8 cellular contexts compared by ENCODE assay signal in the genomic region with DNA sequence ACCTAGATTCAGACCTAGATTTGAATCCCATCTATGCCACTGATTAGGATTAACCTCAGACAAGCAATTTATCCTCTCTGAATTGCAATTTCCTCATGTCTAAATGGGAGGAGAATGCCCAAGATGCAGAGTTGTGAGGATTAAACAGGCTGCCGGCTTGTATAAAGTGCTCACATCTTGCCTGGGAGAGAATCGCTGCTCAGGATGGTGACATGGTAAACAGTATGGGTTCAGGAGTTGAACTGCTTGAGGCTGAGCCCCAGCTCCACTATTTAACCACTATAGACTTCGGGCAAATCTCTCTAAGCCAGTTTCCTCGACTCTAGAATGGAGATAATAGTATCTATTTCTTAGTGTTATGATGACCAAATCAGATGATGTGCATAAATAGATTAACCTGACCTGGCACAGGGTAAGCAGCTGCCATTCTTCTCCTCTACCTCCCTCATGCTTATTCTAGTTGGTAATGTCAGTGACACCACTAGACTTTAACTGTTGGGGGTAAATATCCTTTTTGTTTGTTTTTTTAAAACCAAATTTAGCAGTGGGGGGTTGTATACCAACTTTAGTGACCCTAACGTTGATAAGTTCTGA. TPM values are rescaled to one million over a fixed set of nuclear protein-coding genes. Genes with fewer than 3 reads are reported as not detected.
DNase-seq lines count a peak whose midpoint lies in the region; ATAC-seq and TF ChIP-seq lines count a peak whose summit lies in the region.

No MANE protein-coding gene starts in this region.

- H3K4me1 ChIP-seq in heart right ventricle, result peaks cover 5 to 43% (median 22%) of the 10 kb centered on the region in 9 donors
- H3K4me1 ChIP-seq in adipocyte (ENCODE audit: control insufficient read depth, insufficient read depth, low read length), result peaks cover 36% of the 10 kb centered on the region
- peaks cover 8 to 19% (median 15%) of the 10 kb centered on the region in 4 donors for H3K4me1 ChIP-seq in liver (ENCODE audit: control insufficient read depth in 4 of 4, insufficient read depth in 4 of 4, low read length in 3 of 4)
- peaks cover 24% of the 10 kb centered on the region for H3K4me1 ChIP-seq in vagina

- H3K9me3 ChIP-seq in heart right ventricle, result no peaks in the 10 kb centered on the region
- no peaks in the 10 kb centered on the region for H3K9me3 ChIP-seq in adipocyte (ENCODE audit: control insufficient read depth, low read length)
- H3K9me3 ChIP-seq in liver (ENCODE audit: control insufficient read depth in 4 of 4, low read length in 3 of 4), result no peaks in the 10 kb centered on the region
- no peaks in the 10 kb centered on the region for H3K9me3 ChIP-seq in vagina

- H3K4me3 ChIP-seq in heart right ventricle (peak overlapping the region in 8 of 10 donors; percentile 1 to 93 (median 80)), adipocyte (ENCODE audit: low read length) (peak overlapping the region; percentile 53), liver (ENCODE audit: low read depth in 1 of 3, low read length in 3 of 3) (peak overlapping the region in 2 of 3 donors; percentile 2 to 14), vagina (peak overlapping the region; percentile 6 to 86)

- TF ChIP-seq RAD21 in liver (IDR thresholded peaks at IDR 0.05), result no peak

- ATAC-seq in heart right ventricle (peak in 1 of 8 donors; percentile 2), HG03039 (IDR thresholded peaks at IDR 0.05; ENCODE audit: unreplicated experiment) (no peak)

- 18 to 20% methylated on average over 5 of the region's 5 CpGs for WGBS in heart right ventricle, 2 donors
- 9% methylated on average over 5 of the region's 5 CpGs for WGBS in liver

- H3K27me3 ChIP-seq in heart right ventricle (no peaks in the 10 kb centered on the region), adipocyte (replicated peaks; ENCODE audit: control insufficient read depth, insufficient read depth, low read length) (no peaks in the 10 kb centered on the region), liver (ENCODE audit: control insufficient read depth in 4 of 4, insufficient read depth in 4 of 4, low read length in 3 of 4) (no peaks in the 10 kb centered on the region), vagina (no peaks in the 10 kb centered on the region)

- H3K9ac ChIP-seq in adipocyte (ENCODE audit: low read length) (peak overlapping the region; percentile 80), liver (ENCODE audit: low read depth in 1 of 2, low read length in 2 of 2) (peak overlapping the region; percentile 19 to 73)

- intact Hi-C loops in heart right ventricle (cut with DNase I) (loop anchor here in 1 of 10 donors (5.0 kb wide), 1 partner anchor 165 kb away; the partner anchor contains the start of gene PSME3), cardiac septum (cut with DNase I) (loop anchor here (2.0 to 10.0 kb wide), 5 partner anchors 17 to 843 kb away; partner anchors contain the start of genes AARSD1, NBR1, PSME3 and PTGES3L), vagina (cut with DNase I) (no loop called here)

- H3K36me3 ChIP-seq in heart right ventricle, result peaks cover 0 to 62% (median 28%) of the 10 kb centered on the region in 9 donors
- H3K36me3 ChIP-seq in adipocyte (ENCODE audit: control insufficient read depth, insufficient read depth, low read length, severe bottlenecking), result peaks cover 49% of the 10 kb centered on the region
- H3K36me3 ChIP-seq in liver (ENCODE audit: control insufficient read depth in 4 of 4, insufficient read depth in 3 of 4, low read depth in 1 of 4, low read length in 3 of 4), result peaks cover 4 to 25% (median 14%) of the 10 kb centered on the region in 4 donors
- H3K36me3 ChIP-seq in vagina, result peaks cover 0 to 26% of the 10 kb centered on the region in 2 donors

- H3K27ac ChIP-seq in heart right ventricle, result peak overlapping the region in 9 of 10 donors; percentile 49 to 96 (median 89)
- peak overlapping the region; percentile 61 to 62 for H3K27ac ChIP-seq in liver (ENCODE audit: low read depth in 1 of 2, low read length in 2 of 2)
- H3K27ac ChIP-seq in vagina, result peak overlapping the region; percentile 83

- DNase-seq in heart right ventricle (no peak), cardiac septum (ENCODE audit: low spot score) (no peak), adipocyte (ENCODE audit: low read depth) (no peak), vagina (ENCODE audit: extremely low spot score in 2 of 2) (no peak), NCI-H446 (lab: John Stamatoyannopoulos, UW) (no peak), islet precursor cell (no peak)

- no peak for TF ChIP-seq CTCF in heart right ventricle (IDR thresholded peaks at IDR 0.05)
- no peak for TF ChIP-seq CTCF in liver (IDR thresholded peaks at IDR 0.05; ENCODE audit: low read depth, low read length, missing input control)
- no peak for TF ChIP-seq CTCF in vagina (IDR thresholded peaks at IDR 0.05)

- no peak for TF ChIP-seq POLR2A in vagina (IDR thresholded peaks at IDR 0.05)

TF ChIP-seq in liver, 16 proteins besides CTCF, POLR2A, EP300 and RAD21 (continues in another document):
- no peak for TF ChIP-seq FOXA2 (IDR thresholded peaks at IDR 0.05)
- no peak for TF ChIP-seq HNF4G (IDR thresholded peaks at IDR 0.05)
- no peak for TF ChIP-seq YY1 (IDR thresholded peaks at IDR 0.05)
- TF ChIP-seq TAF1 (conservative IDR thresholded peaks at IDR 0.05), result no peak
- no peak for TF ChIP-seq FOXA1 (IDR thresholded peaks at IDR 0.05)
- TF ChIP-seq, protein P1, sequence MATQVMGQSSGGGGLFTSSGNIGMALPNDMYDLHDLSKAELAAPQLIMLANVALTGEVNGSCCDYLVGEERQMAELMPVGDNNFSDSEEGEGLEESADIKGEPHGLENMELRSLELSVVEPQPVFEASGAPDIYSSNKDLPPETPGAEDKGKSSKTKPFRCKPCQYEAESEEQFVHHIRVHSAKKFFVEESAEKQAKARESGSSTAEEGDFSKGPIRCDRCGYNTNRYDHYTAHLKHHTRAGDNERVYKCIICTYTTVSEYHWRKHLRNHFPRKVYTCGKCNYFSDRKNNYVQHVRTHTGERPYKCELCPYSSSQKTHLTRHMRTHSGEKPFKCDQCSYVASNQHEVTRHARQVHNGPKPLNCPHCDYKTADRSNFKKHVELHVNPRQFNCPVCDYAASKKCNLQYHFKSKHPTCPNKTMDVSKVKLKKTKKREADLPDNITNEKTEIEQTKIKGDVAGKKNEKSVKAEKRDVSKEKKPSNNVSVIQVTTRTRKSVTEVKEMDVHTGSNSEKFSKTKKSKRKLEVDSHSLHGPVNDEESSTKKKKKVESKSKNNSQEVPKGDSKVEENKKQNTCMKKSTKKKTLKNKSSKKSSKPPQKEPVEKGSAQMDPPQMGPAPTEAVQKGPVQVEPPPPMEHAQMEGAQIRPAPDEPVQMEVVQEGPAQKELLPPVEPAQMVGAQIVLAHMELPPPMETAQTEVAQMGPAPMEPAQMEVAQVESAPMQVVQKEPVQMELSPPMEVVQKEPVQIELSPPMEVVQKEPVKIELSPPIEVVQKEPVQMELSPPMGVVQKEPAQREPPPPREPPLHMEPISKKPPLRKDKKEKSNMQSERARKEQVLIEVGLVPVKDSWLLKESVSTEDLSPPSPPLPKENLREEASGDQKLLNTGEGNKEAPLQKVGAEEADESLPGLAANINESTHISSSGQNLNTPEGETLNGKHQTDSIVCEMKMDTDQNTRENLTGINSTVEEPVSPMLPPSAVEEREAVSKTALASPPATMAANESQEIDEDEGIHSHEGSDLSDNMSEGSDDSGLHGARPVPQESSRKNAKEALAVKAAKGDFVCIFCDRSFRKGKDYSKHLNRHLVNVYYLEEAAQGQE (IDR thresholded peaks at IDR 0.05), result no peak
- no peak for TF ChIP-seq JUND (IDR thresholded peaks at IDR 0.05)
- TF ChIP-seq, protein P2, sequence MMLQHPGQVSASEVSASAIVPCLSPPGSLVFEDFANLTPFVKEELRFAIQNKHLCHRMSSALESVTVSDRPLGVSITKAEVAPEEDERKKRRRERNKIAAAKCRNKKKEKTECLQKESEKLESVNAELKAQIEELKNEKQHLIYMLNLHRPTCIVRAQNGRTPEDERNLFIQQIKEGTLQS (IDR thresholded peaks at IDR 0.05), result no peak
- no peak for TF ChIP-seq NR2F2 (IDR thresholded peaks at IDR 0.05)
- TF ChIP-seq, protein P3, sequence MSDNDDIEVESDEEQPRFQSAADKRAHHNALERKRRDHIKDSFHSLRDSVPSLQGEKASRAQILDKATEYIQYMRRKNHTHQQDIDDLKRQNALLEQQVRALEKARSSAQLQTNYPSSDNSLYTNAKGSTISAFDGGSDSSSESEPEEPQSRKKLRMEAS (IDR thresholded peaks at IDR 0.05), result no peak
- TF ChIP-seq SP1 (IDR thresholded peaks at IDR 0.05), result no peak
- no peak for TF ChIP-seq GABPA (IDR thresholded peaks at IDR 0.05 in 1 of 2, conservative IDR thresholded peaks at IDR 0.05 in 1 of 2)

RNA-seq across cellular contexts. Expression of gene RPL27, which starts 0.7 kb away (rescaled TPM):
- total RNA-seq in heart right ventricle (100 to 1,000 TPM; 388 to 841 (median 519) TPM), cardiac septum (536 TPM), liver (100 to 1,000 TPM; 188 to 422 TPM), vagina (1,982 TPM)
- polyA plus RNA-seq in heart right ventricle (1,000 to 10,000 TPM; 1,760 to 2,790 TPM), liver (100 to 1,000 TPM; 463 to 928 TPM)

RNA-seq across cellular contexts. Expression of gene IFI35, which starts 9.1 kb away (rescaled TPM):
- total RNA-seq in heart right ventricle, result 10 to 100 TPM in 6 of 10 donors, 1 to 10 TPM in 4; 7.0 to 61.6 (median 13.2) TPM
- 10 to 100 TPM; 13.0 to 26.0 TPM for polyA plus RNA-seq in heart right ventricle
- 13.7 TPM for total RNA-seq in cardiac septum
- total RNA-seq in liver, result 10 to 100 TPM; 11.9 to 20.7 TPM
- polyA plus RNA-seq in liver, result 10 to 100 TPM; 23.4 to 34.6 TPM
- total RNA-seq in vagina, result 15.2 TPM

RNA-seq across cellular contexts. Expression of gene RUNDC1, which starts 17.1 kb away (rescaled TPM):
- 10 to 100 TPM in 9 of 10 donors, 1 to 10 TPM in 1; 7.5 to 21.0 (median 11.6) TPM for total RNA-seq in heart right ventricle
- 10 to 100 TPM in 1 of 2 donors, 1 to 10 TPM in 1; 5.6 to 10.2 TPM for polyA plus RNA-seq in heart right ventricle
- total RNA-seq in cardiac septum, result 14.8 TPM
- total RNA-seq in liver, result 1 to 10 TPM; 5.6 to 8.1 TPM
- polyA plus RNA-seq in liver, result 1 to 10 TPM; 2.9 to 3.2 TPM
- total RNA-seq in vagina, result 21.4 TPM

RNA-seq across cellular contexts. Expression of gene PTGES3L, which starts 17.6 kb away (rescaled TPM):
- total RNA-seq in heart right ventricle, result 10 to 100 TPM; 35.0 to 58.8 (median 40.5) TPM
- polyA plus RNA-seq in heart right ventricle, result 10 to 100 TPM; 33.9 to 45.3 TPM
- 51.2 TPM for total RNA-seq in cardiac septum
- total RNA-seq in liver, result under 1 TPM; 0.08 to 0.19 TPM
- under 1 TPM in 1 of 2 donors, not detected in 1; 0.13 TPM for polyA plus RNA-seq in liver
- 1.5 TPM for total RNA-seq in vagina

RNA-seq across cellular contexts. Expression of gene VAT1, which starts 24.7 kb away (rescaled TPM):
- total RNA-seq in heart right ventricle, result 10 to 100 TPM; 48.5 to 99.2 (median 70.8) TPM
- polyA plus RNA-seq in heart right ventricle, result 10 to 100 TPM; 54.6 to 66.5 TPM
- 81.3 TPM for total RNA-seq in cardiac septum
- 10 to 100 TPM; 16.3 to 18.7 TPM for total RNA-seq in liver
- 10 to 100 TPM; 32.1 to 38.8 TPM for polyA plus RNA-seq in liver
- 179 TPM for total RNA-seq in vagina

Comparison
In these comparisons a context has a peak if more than half of its experiments do, and no peak if none do; other contexts are left out.
1. H3K4me3 ChIP-seq: peak in every context shown above with its lines; median percentile 80 in heart right ventricle; 53 in adipocyte; 46 in vagina; 8 in liver.